In the genomic region with DNA sequence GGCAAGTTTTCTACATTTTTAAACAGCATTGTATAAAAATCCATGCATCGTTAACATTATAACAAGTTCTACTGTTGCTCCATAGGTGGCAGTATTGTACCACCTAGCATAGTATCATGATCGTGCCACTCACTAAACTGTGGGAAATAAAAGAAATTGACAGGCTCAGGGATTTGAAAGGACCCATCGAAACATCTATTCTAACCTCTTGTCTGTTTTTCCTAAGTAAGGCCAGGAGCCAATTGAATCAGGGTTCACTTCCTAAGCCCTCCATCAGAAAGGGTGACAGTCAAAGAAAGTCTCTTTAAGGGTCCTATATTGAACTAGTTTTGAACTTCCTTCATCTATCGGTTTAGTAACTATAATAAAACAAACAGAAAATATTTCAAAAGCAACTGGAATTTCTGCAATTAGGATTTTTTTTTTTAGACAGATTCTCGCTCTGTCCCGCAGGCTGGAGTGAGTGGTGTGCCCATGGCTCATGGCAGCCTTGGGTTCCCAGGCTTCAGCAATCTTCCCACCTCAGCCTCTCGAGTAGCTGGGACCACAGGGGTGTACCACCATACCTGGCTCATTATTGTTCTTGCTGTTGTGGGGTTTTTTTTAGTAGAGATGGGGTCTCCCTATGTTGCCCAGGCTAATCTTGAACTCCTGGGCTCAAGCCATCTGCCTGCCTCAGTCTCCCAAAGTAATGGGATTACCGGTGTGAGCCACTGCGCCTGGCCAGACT, we compare ENCODE assay signal across 7 cellular contexts. TPM values are rescaled to one million over a fixed set of nuclear protein-coding genes. Genes with fewer than 3 reads are reported as not detected.
DNase-seq lines count a peak whose midpoint lies in the region; ATAC-seq and TF ChIP-seq lines count a peak whose summit lies in the region.

No MANE protein-coding gene starts in this region.

- H3K27me3 ChIP-seq in upper lobe of left lung, result no peaks in the 10 kb centered on the region

- H3K27ac ChIP-seq in upper lobe of left lung, result no peak overlapping the region

- peak; percentile 60 to 83 (median 74) for TF ChIP-seq CTCF in upper lobe of left lung (IDR thresholded peaks at IDR 0.05)

- in situ Hi-C loops in Caki2 (cut with HindIII; ENCODE audit: low pct_unique_long_range_greater_than_20kb, low sequenced_read_pairs), result no loop called here

- peaks cover 0 to 3% (median 0%) of the 10 kb centered on the region in 4 donors for H3K36me3 ChIP-seq in upper lobe of left lung

- H3K4me1 ChIP-seq in upper lobe of left lung, result peaks cover 0 to 5% (median 0%) of the 10 kb centered on the region in 4 donors

- peak; percentile 88 for ATAC-seq in GM18511 (IDR thresholded peaks at IDR 0.05; ENCODE audit: unreplicated experiment)
- ATAC-seq in HG03066 (IDR thresholded peaks at IDR 0.05; ENCODE audit: low read depth, unreplicated experiment), result peak; percentile 72
- peak; percentile 95 for ATAC-seq in left lobe of liver
- peak; percentile 88 to 90 for ATAC-seq in upper lobe of left lung (ENCODE audit: low FRiP score in 2 of 2)

- H3K4me3 ChIP-seq in upper lobe of left lung, result no peak overlapping the region

- 55 to 56% methylated on average over 9 of the region's 9 CpGs for WGBS in upper lobe of left lung, 2 donors

- TF ChIP-seq EP300 in upper lobe of left lung (IDR thresholded peaks at IDR 0.05), result no peak

- no peaks in the 10 kb centered on the region for H3K9me3 ChIP-seq in upper lobe of left lung

- no peak for TF ChIP-seq POLR2A in upper lobe of left lung (IDR thresholded peaks at IDR 0.05)

- DNase-seq in Caki2 (ENCODE audit: low read depth) (peak; percentile 41), NCI-H748 treated with DMSO at 0.1 percent for 48 hours (lab: John Stamatoyannopoulos, UW) (peak; percentile 23), left lobe of liver (ENCODE audit: low spot score) (no peak), upper lobe of left lung (no peak)
- DNase-seq in central memory CD4-positive, alpha-beta T cell, result peak; percentile 40

RNA-seq across cellular contexts. Expression of a gene that starts 9.4 kb away (rescaled TPM):
- total RNA-seq in Caki2 (2014; rRNA removed; shearing (Covaris generic); ENCODE audit: low replicate concordance), result 87.0 and 91.9 TPM in 2 replicates
- total RNA-seq in left lobe of liver (2.9 TPM), upper lobe of left lung (10 to 100 TPM; 16.4 to 32.4 (median 25.8) TPM)

RNA-seq across cellular contexts. Expression of a gene that starts 36.2 kb away (rescaled TPM):
- 14.3 and 23.6 TPM in 2 replicates for total RNA-seq in Caki2 (2014; rRNA removed; shearing (Covaris generic); ENCODE audit: low replicate concordance)
- total RNA-seq in left lobe of liver (5.9 TPM), upper lobe of left lung (10 to 100 TPM; 18.9 to 85.1 (median 31.2) TPM)

Comparison
In these comparisons a context has a peak if more than half of its experiments do, and no peak if none do; other contexts are left out.
1. DNase-seq: peak in Caki2 (single experiment), NCI-H748 treated with DMSO at 0.1 percent for 48 hours (single experiment) and central memory CD4-positive, alpha-beta T cell (single experiment); none in left lobe of liver (single experiment) and upper lobe of left lung (0 of 2).
2. Peak in every context shown above with its lines, with median percentiles within 50 percentile points of each other: ATAC-seq.